Comparison of ENCODE assay signal across 20 cellular contexts in genomic region chr12:41619705-41620104, GRCh38.
"Had no signal": no experiment of that assay in that cellular context is flagged by ENCODE, and none has a peak within 500 bp of the region (broad histone marks: within the 10 kb centered on the region; RNA-seq: fewer than 3 reads in every experiment).

No MANE protein-coding gene starts in this region.

- H3K4me3 Mint-ChIP-seq: activated naive CD8-positive, alpha-beta T cell treated with anti-CD3 and anti-CD28 coated beads, Interleukin-2, amount 10 ng/mL, durations not matched to agents 7 days and 5 days; dendritic cell treated with granulocyte-macrophage colony-stimulating factor and Interleukin-4, amounts not matched to agents 40 ng/mL and 50 ng/mL, for 4 days; effector memory CD8-positive, alpha-beta T cell; naive B cell had no signal

- H3K27ac Mint-ChIP-seq: activated naive CD8-positive, alpha-beta T cell treated with anti-CD3 and anti-CD28 coated beads, Interleukin-2, amount 10 ng/mL, durations not matched to agents 7 days and 5 days; dendritic cell treated with granulocyte-macrophage colony-stimulating factor and Interleukin-4, amounts not matched to agents 40 ng/mL and 50 ng/mL, for 4 days; effector memory CD8-positive, alpha-beta T cell; naive B cell had no signal

- H3K9me3 ChIP-seq: testis, upper lobe of left lung had no signal

- H3K27me3 ChIP-seq: stomach, testis, upper lobe of left lung had no signal

- H3K36me3 ChIP-seq: stomach, upper lobe of left lung had no signal

- H3K4me3 ChIP-seq: stomach, testis, upper lobe of left lung had no signal

- DNase-seq: activated naive CD4-positive, alpha-beta T cell; activated naive CD8-positive, alpha-beta T cell treated with anti-CD3 and anti-CD28 coated beads, Interleukin-2, amount 10 ng/mL, durations not matched to agents 7 days and 5 days; anterior cingulate cortex; cerebellar nuclear complex; effector memory CD8-positive, alpha-beta T cell; head of caudate nucleus; left cardiac atrium; mammary epithelial cell; naive B cell; nucleus accumbens; posterior cingulate gyrus; retina; stimulated activated CD4-positive, alpha-beta T cell treated with anti-CD3 and anti-CD28 coated beads, Interleukin-12 subunit alpha, Interleukin-12 subunit beta, amount 100 ng/mL, for 4 hours; stimulated activated CD4-positive, alpha-beta T cell treated with anti-CD3 and anti-CD28 coated beads, Interleukin-2, amount 100 ng/mL, for 24 hours; stomach; T-helper 9 cell; testis; upper lobe of left lung had no signal

- H3K27me3 Mint-ChIP-seq: activated naive CD8-positive, alpha-beta T cell treated with anti-CD3 and anti-CD28 coated beads, Interleukin-2, amount 10 ng/mL, durations not matched to agents 7 days and 5 days; dendritic cell treated with granulocyte-macrophage colony-stimulating factor and Interleukin-4, amounts not matched to agents 40 ng/mL and 50 ng/mL, for 4 days; effector memory CD8-positive, alpha-beta T cell had no signal

- H3K27ac ChIP-seq: epithelial cell of prostate, stomach, testis, upper lobe of left lung had no signal

- H3K9me3 Mint-ChIP-seq: activated naive CD8-positive, alpha-beta T cell treated with anti-CD3 and anti-CD28 coated beads, Interleukin-2, amount 10 ng/mL, durations not matched to agents 7 days and 5 days had no signal

- H3K4me1 Mint-ChIP-seq: activated naive CD8-positive, alpha-beta T cell treated with anti-CD3 and anti-CD28 coated beads, Interleukin-2, amount 10 ng/mL, durations not matched to agents 7 days and 5 days; naive B cell had no signal

- H3K36me3 Mint-ChIP-seq: activated naive CD8-positive, alpha-beta T cell treated with anti-CD3 and anti-CD28 coated beads, Interleukin-2, amount 10 ng/mL, durations not matched to agents 7 days and 5 days; naive B cell had no signal
